ENCODE assay signal across 29 cellular contexts in the genomic region with DNA sequence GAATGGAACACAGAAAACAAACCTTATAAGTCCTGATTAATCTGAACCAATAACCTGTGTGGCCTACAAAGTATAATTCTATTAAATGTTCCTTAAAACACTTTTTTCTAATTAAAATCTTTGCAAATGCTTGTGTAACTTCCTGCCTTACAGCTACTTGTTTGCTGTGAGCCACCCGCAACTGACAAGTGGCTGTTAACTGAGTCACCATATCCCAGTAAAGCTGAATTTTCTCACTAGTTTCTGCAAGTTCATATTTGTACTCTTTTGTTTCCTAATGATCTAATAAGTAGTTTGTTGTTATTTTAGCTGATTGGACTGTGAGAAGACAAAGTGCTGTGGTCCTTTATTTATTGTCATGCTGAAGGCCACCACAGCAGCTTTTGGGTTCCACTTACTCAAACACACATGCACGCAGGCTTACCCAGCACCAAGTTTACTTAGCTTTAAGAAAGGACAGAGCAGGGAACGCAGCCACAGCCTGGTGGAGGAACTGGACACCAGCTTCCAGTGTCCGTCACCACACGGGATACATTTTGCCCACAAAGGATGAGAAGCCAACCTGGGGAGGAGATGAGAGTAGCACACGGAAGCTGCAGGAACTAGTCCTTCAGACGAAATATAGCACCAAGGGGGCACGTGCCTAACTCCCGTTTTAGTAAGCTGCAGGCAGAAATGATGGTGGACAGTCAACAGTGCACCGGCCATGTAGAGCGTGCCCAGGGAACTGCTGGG. TPM values are rescaled to one million over a fixed set of nuclear protein-coding genes. Genes with fewer than 3 reads are reported as not detected.
DNase-seq lines count a peak whose midpoint lies in the region; ATAC-seq, FAIRE-seq and TF ChIP-seq lines count a peak whose summit lies in the region.
"Had no signal": no experiment of that assay in that cellular context is flagged by ENCODE, and none has a peak within 500 bp of the region (broad histone marks: within the 10 kb centered on the region; RNA-seq: fewer than 3 reads in every experiment).

No MANE protein-coding gene starts in this region.

- H3K27me3 Mint-ChIP-seq in CD14-positive monocyte (ENCODE audit: low read depth in 3 of 3), result peaks cover 0 to 2% (median 0%) of the 10 kb centered on the region in 3 donors
- H3K27me3 Mint-ChIP-seq: activated B cell treated with CpG ODN at 0.5 μM for 24 hours had no signal

- H3K9me3 Mint-ChIP-seq in CD14-positive monocyte, result peaks cover 0 to 1% (median 0%) of the 10 kb centered on the region in 7 donors
- H3K9me3 Mint-ChIP-seq: activated B cell treated with CpG ODN at 0.5 μM for 24 hours; activated T-cell treated with anti-CD3 and anti-CD28 coated beads, Interleukin-2, amount 50 U/mL, for 72 hours; nephron had no signal

- H3K4me3 Mint-ChIP-seq in CD14-positive monocyte, result peak overlapping the region; percentile 27 to 72
- H3K4me3 Mint-ChIP-seq: activated B cell treated with CpG ODN at 0.5 μM for 24 hours; activated T-cell treated with anti-CD3 and anti-CD28 coated beads, Interleukin-2, amount 50 U/mL, for 72 hours; nephron had no signal

- peak overlapping the region; percentile 20 to 89 (median 81) for H3K27ac Mint-ChIP-seq in CD14-positive monocyte
- H3K27ac Mint-ChIP-seq: activated B cell treated with CpG ODN at 0.5 μM for 24 hours; activated T-cell treated with anti-CD3 and anti-CD28 coated beads, Interleukin-2, amount 50 U/mL, for 72 hours; nephron had no signal

- H3K4me1 Mint-ChIP-seq in CD14-positive monocyte, result peaks cover 13% of the 10 kb centered on the region
- H3K4me1 Mint-ChIP-seq: activated B cell treated with CpG ODN at 0.5 μM for 24 hours, nephron had no signal

- FAIRE-seq in H54 (lab: Jason Lieb, UNC), result no peak
- FAIRE-seq: G401.6 had no signal

- no peak for TF ChIP-seq CTCF in CD14-positive monocyte (IDR thresholded peaks at IDR 0.05)
- no peak for TF ChIP-seq CTCF in epithelial cell of esophagus (IDR thresholded peaks at IDR 0.05; ENCODE audit: insufficient read depth, low read depth, low read length, missing control alignments)

- DNase-seq in CD14-positive monocyte (ENCODE audit: low spot score), result no peak
- peak; percentile 56 to 59 for DNase-seq in Kasumi-1 (lab: John Stamatoyannopoulos, UW)
- peak; percentile 71 for DNase-seq in SIG-M5 (lab: John Stamatoyannopoulos, UW)
- DNase-seq in epithelial cell of esophagus (ENCODE audit: low read depth), result peak; percentile 74
- DNase-seq in H54 (ENCODE audit: insufficient read length, low spot score), result no peak
- no peak for DNase-seq in H7
- DNase-seq in cerebellum (ENCODE audit: low spot score), result no peak
- DNase-seq: activated B cell treated with CpG ODN at 0.5 μM for 24 hours; activated CD4-positive, alpha-beta T cell treated with anti-CD3 and anti-CD28 coated beads, Interleukin-2, amount 50 U/mL, for 4 hours; activated naive CD4-positive, alpha-beta T cell; activated T-cell treated with anti-CD3 and anti-CD28 coated beads, Interleukin-2, amount 50 U/mL, for 72 hours; adrenal gland; brain microvascular endothelial cell; effector CD4-positive, alpha-beta T cell; erythroblast; head of caudate nucleus; lower lobe of right lung; NCI-H1105; NCI-H1930; NCI-H526 treated with DMSO at 0.1 percent for 48 hours; right cardiac atrium; stimulated activated CD4-positive, alpha-beta T cell treated with anti-CD3 and anti-CD28 coated beads, Interleukin-12 subunit alpha, Interleukin-12 subunit beta, amount 100 ng/mL, for 4 hours; stimulated activated CD4-positive, alpha-beta T cell treated with anti-CD3 and anti-CD28 coated beads, Interleukin-4, amount 100 ng/mL, for 1 hour; T-helper 9 cell; upper lobe of left lung had no signal

- no peaks in the 10 kb centered on the region for H3K27me3 ChIP-seq in H7 (ENCODE audit: control insufficient read depth, insufficient read depth, low read length)
- H3K27me3 ChIP-seq: adrenal gland, BLaER1, brain microvascular endothelial cell, upper lobe of left lung had no signal

- no peak for ATAC-seq in activated CD4-positive, CD25-positive, alpha-beta regulatory T cell treated with anti-CD3 and anti-CD28 coated beads, Interleukin-2, amount 50 U/mL, for 24 hours
- ATAC-seq: activated T-cell treated with anti-CD3 and anti-CD28 coated beads, Interleukin-2, amount 50 U/mL, for 72 hours; lower lobe of right lung; right cardiac atrium had no signal

- TF ChIP-seq POLR2A in H54 (IDR thresholded peaks at IDR 0.05; ENCODE audit: low read depth, low read length), result no peak

- intact Hi-C loops in CD14-positive monocyte (cut with micrococcal nuclease), result no loop called here

- H3K4me3 ChIP-seq in epithelial cell of esophagus (ENCODE audit: low read length), result no peak overlapping the region
- no peak overlapping the region for H3K4me3 ChIP-seq in H7 (ENCODE audit: insufficient read depth, low read depth, low read length)
- H3K4me3 ChIP-seq: adrenal gland, BLaER1, lower lobe of right lung, upper lobe of left lung had no signal

- H3K36me3 Mint-ChIP-seq in CD14-positive monocyte, result peaks cover 32 to 45% of the 10 kb centered on the region in 2 donors

- H3K36me3 ChIP-seq in H7 (replicated peaks; ENCODE audit: control insufficient read depth, insufficient read depth, low read length), result peaks cover 5% of the 10 kb centered on the region

RNA-seq across cellular contexts. Expression of a gene that starts 47.8 kb away (rescaled TPM):
- not detected for polyA plus RNA-seq in CD14-positive monocyte
- total RNA-seq in H7 (2014; rRNA removed; shearing (Covaris generic)), result 0.17 and 0.78 TPM in 2 replicates
- total RNA-seq in cerebellum, result 0.18 TPM

RNA-seq across cellular contexts. Expression of a gene that starts 48.9 kb away (rescaled TPM):
- 10 to 100 TPM; 59.8 to 72.7 TPM for polyA plus RNA-seq in CD14-positive monocyte
- 310 and 389 TPM in 2 replicates for total RNA-seq in H7 (2014; rRNA removed; shearing (Covaris generic))
- 153 TPM for total RNA-seq in cerebellum

RNA-seq across cellular contexts. Expression of a gene that starts 54.0 kb away (rescaled TPM):
- under 1 TPM; 0.36 to 0.72 TPM for polyA plus RNA-seq in CD14-positive monocyte
- total RNA-seq in H7 (2014; rRNA removed; shearing (Covaris generic)), result 1.4 and 1.6 TPM in 2 replicates
- total RNA-seq in cerebellum, result 1.8 TPM

Comparison
In these comparisons a context has a peak if more than half of its experiments do, and no peak if none do; other contexts are left out.
1. DNase-seq: peak in Kasumi-1 (2 of 2), SIG-M5 (single experiment) and epithelial cell of esophagus (single experiment); none in CD14-positive monocyte (single experiment), H54 (single experiment), H7 (single experiment) and cerebellum (single experiment).